ENCODE assay signal across 8 cellular contexts in the genomic region with DNA sequence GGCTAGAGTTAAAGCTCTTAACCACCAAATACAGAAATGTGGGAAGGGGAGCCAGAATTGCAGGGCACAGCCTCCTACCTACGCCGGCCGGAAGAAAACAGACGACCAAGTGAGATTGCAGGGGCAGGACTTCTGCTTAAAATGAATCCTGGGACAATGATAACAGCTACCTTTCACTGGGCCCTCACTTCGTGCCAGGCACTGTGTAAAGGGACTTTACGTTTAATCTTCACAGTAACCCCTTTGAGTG. TPM values are rescaled to one million over a fixed set of nuclear protein-coding genes. Genes with fewer than 3 reads are reported as not detected.
DNase-seq lines count a peak whose midpoint lies in the region; ATAC-seq, FAIRE-seq and TF ChIP-seq lines count a peak whose summit lies in the region.

GNAT2 (minus strand) TSS at position 212 of the 250 bp plus-strand sequence. CDS start 6,746 bp downstream, outside the sequence.

- no peak for ATAC-seq in HG03039 (IDR thresholded peaks at IDR 0.05; ENCODE audit: unreplicated experiment)
- ATAC-seq in HG03175 (IDR thresholded peaks at IDR 0.05; ENCODE audit: unreplicated experiment) = no peak

- peak within 1 kb of the TSS; percentile 84 for H3K27ac ChIP-seq in 22Rv1
- peak within 1 kb of the TSS; percentile 90 for H3K27ac ChIP-seq in HL-60 (replicated peaks)
- peak within 1 kb of the TSS; percentile 80 to 85 for H3K27ac ChIP-seq in mucosa of rectum (ENCODE audit: low read depth in 2 of 2, low read length in 2 of 2)

- FAIRE-seq in bronchial epithelial cell (lab: Jason Lieb, UNC) = no peak

- H3K27me3 ChIP-seq in HL-60 (ENCODE audit: insufficient read depth, poor library complexity, severe bottlenecking) (no peaks in the 10 kb centered on the region), bronchial epithelial cell (ENCODE audit: control insufficient read depth, insufficient read depth, low read length) (no peaks in the 10 kb centered on the region), mucosa of rectum (ENCODE audit: control insufficient read depth in 2 of 2, insufficient read depth in 2 of 2, low read length in 2 of 2) (no peaks in the 10 kb centered on the region)

- no peaks in the 10 kb centered on the region for H3K9me3 ChIP-seq in mucosa of rectum (ENCODE audit: control insufficient read depth in 2 of 2, low read length in 2 of 2)

- peak within 1 kb of the TSS; percentile 94 for H3K4me3 ChIP-seq in HL-60 (replicated peaks; ENCODE audit: insufficient read depth, low read length)
- H3K4me3 ChIP-seq in bronchial epithelial cell (ENCODE audit: low read depth, low read length) = peak within 1 kb of the TSS; percentile 73
- peak within 1 kb of the TSS; percentile 82 to 94 for H3K4me3 ChIP-seq in mucosa of rectum (ENCODE audit: low read length in 2 of 2)

- peak within 1 kb of the TSS; percentile 86 to 89 for H3K9ac ChIP-seq in mucosa of rectum (ENCODE audit: low read depth in 1 of 2, low read length in 2 of 2)

- H3K4me1 ChIP-seq in mucosa of rectum (ENCODE audit: control insufficient read depth in 2 of 2, insufficient read depth in 2 of 2, low read length in 2 of 2) = peaks cover 27 to 35% of the 10 kb centered on the region in 2 donors

- DNase-seq in HL-60 (ENCODE audit: low read depth in 1 of 2, low spot score in 1 of 2) = no peak
- no peak for DNase-seq in bronchial epithelial cell (ENCODE audit: low read depth)
- no peak for DNase-seq in nucleus accumbens (lab: John Stamatoyannopoulos, UW)
- no peak for DNase-seq in NCI-H1694 treated with DMSO at 0.1 percent for 48 hours (lab: John Stamatoyannopoulos, UW)

- H3K36me3 ChIP-seq in bronchial epithelial cell (ENCODE audit: control insufficient read depth, insufficient read depth, low read length) = peaks cover 1% of the 10 kb centered on the region
- H3K36me3 ChIP-seq in mucosa of rectum (ENCODE audit: control insufficient read depth in 2 of 2, insufficient read depth in 2 of 2, low read length in 2 of 2) = no peaks in the 10 kb centered on the region

- no peak for TF ChIP-seq CTCF in 22Rv1 (IDR thresholded peaks at IDR 0.05)
- TF ChIP-seq CTCF in HL-60 (IDR thresholded peaks at IDR 0.05; ENCODE audit: insufficient read depth, low read length) = no peak
- no peak for TF ChIP-seq CTCF in bronchial epithelial cell (IDR thresholded peaks at IDR 0.05; ENCODE audit: insufficient read depth, low read length, severe bottlenecking)

RNA-seq across cellular contexts. Expression of gene GNAT2, which starts in this region (rescaled TPM):
- 0.26 TPM in 1 of 2 replicates, not detected in the other for total RNA-seq in bronchial epithelial cell
